Comparison of ENCODE assay signal across 1 cellular context in the genomic region with DNA sequence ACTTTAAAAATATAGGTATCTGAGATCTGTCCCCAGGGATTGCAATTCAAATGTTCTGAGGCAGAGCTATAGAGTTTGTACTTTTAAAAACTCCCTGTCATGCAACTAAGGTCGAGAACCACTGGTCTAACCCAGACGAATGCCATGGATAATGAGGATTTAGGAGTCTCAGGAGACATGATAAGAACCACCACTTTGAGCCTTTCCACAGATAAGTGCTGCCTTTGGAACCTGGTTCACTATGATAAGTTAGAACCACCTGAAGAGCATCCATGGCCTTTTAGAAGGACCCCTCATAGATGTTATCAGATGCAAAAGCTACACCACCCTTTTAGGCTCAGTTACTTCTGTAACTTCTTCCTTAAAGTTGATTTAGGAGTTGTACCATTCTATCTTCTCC.
TF ChIP-seq lines count a peak whose summit lies in the region.

No MANE protein-coding gene starts in this region.

TF ChIP-seq in K562, 482 proteins besides CTCF, POLR2A, EP300 and RAD21 (continued from another document and continues in another):
- TF ChIP-seq, protein P1, sequence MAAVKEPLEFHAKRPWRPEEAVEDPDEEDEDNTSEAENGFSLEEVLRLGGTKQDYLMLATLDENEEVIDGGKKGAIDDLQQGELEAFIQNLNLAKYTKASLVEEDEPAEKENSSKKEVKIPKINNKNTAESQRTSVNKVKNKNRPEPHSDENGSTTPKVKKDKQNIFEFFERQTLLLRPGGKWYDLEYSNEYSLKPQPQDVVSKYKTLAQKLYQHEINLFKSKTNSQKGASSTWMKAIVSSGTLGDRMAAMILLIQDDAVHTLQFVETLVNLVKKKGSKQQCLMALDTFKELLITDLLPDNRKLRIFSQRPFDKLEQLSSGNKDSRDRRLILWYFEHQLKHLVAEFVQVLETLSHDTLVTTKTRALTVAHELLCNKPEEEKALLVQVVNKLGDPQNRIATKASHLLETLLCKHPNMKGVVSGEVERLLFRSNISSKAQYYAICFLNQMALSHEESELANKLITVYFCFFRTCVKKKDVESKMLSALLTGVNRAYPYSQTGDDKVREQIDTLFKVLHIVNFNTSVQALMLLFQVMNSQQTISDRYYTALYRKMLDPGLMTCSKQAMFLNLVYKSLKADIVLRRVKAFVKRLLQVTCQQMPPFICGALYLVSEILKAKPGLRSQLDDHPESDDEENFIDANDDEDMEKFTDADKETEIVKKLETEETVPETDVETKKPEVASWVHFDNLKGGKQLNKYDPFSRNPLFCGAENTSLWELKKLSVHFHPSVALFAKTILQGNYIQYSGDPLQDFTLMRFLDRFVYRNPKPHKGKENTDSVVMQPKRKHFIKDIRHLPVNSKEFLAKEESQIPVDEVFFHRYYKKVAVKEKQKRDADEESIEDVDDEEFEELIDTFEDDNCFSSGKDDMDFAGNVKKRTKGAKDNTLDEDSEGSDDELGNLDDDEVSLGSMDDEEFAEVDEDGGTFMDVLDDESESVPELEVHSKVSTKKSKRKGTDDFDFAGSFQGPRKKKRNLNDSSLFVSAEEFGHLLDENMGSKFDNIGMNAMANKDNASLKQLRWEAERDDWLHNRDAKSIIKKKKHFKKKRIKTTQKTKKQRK (IDR thresholded peaks at IDR 0.05; ENCODE audit: borderline replicate concordance, low read depth, low read length) = no peak
- TF ChIP-seq, protein P2, sequence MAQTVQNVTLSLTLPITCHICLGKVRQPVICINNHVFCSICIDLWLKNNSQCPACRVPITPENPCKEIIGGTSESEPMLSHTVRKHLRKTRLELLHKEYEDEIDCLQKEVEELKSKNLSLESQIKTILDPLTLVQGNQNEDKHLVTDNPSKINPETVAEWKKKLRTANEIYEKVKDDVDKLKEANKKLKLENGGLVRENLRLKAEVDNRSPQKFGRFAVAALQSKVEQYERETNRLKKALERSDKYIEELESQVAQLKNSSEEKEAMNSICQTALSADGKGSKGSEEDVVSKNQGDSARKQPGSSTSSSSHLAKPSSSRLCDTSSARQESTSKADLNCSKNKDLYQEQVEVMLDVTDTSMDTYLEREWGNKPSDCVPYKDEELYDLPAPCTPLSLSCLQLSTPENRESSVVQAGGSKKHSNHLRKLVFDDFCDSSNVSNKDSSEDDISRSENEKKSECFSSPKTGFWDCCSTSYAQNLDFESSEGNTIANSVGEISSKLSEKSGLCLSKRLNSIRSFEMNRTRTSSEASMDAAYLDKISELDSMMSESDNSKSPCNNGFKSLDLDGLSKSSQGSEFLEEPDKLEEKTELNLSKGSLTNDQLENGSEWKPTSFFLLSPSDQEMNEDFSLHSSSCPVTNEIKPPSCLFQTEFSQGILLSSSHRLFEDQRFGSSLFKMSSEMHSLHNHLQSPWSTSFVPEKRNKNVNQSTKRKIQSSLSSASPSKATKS (CRISPR knock-in tag; IDR thresholded peaks at IDR 0.05) = no peak
- TF ChIP-seq NFE2L1 (tag; IDR thresholded peaks at IDR 0.05; ENCODE audit: borderline replicate concordance, low read depth) (no peak), KLF13 (tag; IDR thresholded peaks at IDR 0.05; ENCODE audit: borderline replicate concordance, low read depth) (no peak), RB1 (IDR thresholded peaks at IDR 0.05; ENCODE audit: low read depth) (no peak), JUND (IDR thresholded peaks at IDR 0.05; ENCODE audit: borderline replicate concordance, low read depth, low read length) (peak; percentile 53; the same call in 1 of the 2 replicates), JUND (tag; IDR thresholded peaks at IDR 0.05; ENCODE audit: borderline replicate concordance, low read depth, low read length) (peak; percentile 58; the same call in 1 of the 3 replicates), NCOA4 (IDR thresholded peaks at IDR 0.05; ENCODE audit: partially characterized antibody) (no peak), POLR3A (IDR thresholded peaks at IDR 0.05; ENCODE audit: borderline replicate concordance, extremely low read depth, insufficient read depth, insufficient read length) (no peak), ZNF253 (CRISPR knock-in tag; conservative IDR thresholded peaks at IDR 0.05) (no peak), SAFB (IDR thresholded peaks at IDR 0.05; ENCODE audit: borderline replicate concordance, low read depth, low read length) (no peak), NELFE (IDR thresholded peaks at IDR 0.05; ENCODE audit: insufficient read depth, insufficient read length) (no peak), ZNF24 (IDR thresholded peaks at IDR 0.05) (no peak), NCOA1 (IDR thresholded peaks at IDR 0.05; ENCODE audit: low read depth) (peak; percentile 64; the same call in 1 of the 2 replicates), ZNF282 (CRISPR knock-in tag; IDR thresholded peaks at IDR 0.05) (no peak), MGA (IDR thresholded peaks at IDR 0.05) (no peak), ZKSCAN3 (CRISPR knock-in tag; IDR thresholded peaks at IDR 0.05) (no peak), ZNF174 (CRISPR knock-in tag; IDR thresholded peaks at IDR 0.05) (no peak), ZNF408 (CRISPR knock-in tag; IDR thresholded peaks at IDR 0.05; ENCODE audit: low read depth) (no peak), MTA1 (IDR thresholded peaks at IDR 0.05; ENCODE audit: borderline replicate concordance) (peak; percentile 78; the same call in 1 of the 2 replicates), ZNF780A (CRISPR knock-in tag; IDR thresholded peaks at IDR 0.05) (no peak), ZFP1 (CRISPR knock-in tag; IDR thresholded peaks at IDR 0.05) (no peak), ZNF445 (CRISPR knock-in tag; IDR thresholded peaks at IDR 0.05; ENCODE audit: low read depth) (no peak)
- TF ChIP-seq, protein P3, sequence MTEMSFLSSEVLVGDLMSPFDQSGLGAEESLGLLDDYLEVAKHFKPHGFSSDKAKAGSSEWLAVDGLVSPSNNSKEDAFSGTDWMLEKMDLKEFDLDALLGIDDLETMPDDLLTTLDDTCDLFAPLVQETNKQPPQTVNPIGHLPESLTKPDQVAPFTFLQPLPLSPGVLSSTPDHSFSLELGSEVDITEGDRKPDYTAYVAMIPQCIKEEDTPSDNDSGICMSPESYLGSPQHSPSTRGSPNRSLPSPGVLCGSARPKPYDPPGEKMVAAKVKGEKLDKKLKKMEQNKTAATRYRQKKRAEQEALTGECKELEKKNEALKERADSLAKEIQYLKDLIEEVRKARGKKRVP (CRISPR knock-in tag; IDR thresholded peaks at IDR 0.05) = no peak
- TF ChIP-seq, protein P4, sequence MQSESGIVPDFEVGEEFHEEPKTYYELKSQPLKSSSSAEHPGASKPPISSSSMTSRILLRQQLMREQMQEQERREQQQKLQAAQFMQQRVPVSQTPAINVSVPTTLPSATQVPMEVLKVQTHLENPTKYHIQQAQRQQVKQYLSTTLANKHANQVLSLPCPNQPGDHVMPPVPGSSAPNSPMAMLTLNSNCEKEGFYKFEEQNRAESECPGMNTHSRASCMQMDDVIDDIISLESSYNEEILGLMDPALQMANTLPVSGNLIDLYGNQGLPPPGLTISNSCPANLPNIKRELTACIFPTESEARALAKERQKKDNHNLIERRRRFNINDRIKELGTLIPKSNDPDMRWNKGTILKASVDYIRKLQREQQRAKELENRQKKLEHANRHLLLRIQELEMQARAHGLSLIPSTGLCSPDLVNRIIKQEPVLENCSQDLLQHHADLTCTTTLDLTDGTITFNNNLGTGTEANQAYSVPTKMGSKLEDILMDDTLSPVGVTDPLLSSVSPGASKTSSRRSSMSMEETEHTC (IDR thresholded peaks at IDR 0.05) = no peak; the same call in 1 of the 2 replicates
- TF ChIP-seq, protein P5, sequence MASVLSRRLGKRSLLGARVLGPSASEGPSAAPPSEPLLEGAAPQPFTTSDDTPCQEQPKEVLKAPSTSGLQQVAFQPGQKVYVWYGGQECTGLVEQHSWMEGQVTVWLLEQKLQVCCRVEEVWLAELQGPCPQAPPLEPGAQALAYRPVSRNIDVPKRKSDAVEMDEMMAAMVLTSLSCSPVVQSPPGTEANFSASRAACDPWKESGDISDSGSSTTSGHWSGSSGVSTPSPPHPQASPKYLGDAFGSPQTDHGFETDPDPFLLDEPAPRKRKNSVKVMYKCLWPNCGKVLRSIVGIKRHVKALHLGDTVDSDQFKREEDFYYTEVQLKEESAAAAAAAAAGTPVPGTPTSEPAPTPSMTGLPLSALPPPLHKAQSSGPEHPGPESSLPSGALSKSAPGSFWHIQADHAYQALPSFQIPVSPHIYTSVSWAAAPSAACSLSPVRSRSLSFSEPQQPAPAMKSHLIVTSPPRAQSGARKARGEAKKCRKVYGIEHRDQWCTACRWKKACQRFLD (CRISPR knock-in tag; IDR thresholded peaks at IDR 0.05) = no peak
- TF ChIP-seq, protein P6, sequence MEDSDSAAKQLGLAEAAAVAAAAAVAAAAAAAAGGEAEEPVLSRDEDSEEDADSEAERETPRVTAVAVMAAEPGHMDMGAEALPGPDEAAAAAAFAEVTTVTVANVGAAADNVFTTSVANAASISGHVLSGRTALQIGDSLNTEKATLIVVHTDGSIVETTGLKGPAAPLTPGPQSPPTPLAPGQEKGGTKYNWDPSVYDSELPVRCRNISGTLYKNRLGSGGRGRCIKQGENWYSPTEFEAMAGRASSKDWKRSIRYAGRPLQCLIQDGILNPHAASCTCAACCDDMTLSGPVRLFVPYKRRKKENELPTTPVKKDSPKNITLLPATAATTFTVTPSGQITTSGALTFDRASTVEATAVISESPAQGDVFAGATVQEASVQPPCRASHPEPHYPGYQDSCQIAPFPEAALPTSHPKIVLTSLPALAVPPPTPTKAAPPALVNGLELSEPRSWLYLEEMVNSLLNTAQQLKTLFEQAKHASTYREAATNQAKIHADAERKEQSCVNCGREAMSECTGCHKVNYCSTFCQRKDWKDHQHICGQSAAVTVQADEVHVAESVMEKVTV (CRISPR knock-in tag; IDR thresholded peaks at IDR 0.05) = no peak
- TF ChIP-seq, protein P7, sequence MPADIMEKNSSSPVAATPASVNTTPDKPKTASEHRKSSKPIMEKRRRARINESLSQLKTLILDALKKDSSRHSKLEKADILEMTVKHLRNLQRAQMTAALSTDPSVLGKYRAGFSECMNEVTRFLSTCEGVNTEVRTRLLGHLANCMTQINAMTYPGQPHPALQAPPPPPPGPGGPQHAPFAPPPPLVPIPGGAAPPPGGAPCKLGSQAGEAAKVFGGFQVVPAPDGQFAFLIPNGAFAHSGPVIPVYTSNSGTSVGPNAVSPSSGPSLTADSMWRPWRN (IDR thresholded peaks at IDR 0.05; ENCODE audit: low read depth) = peak; percentile 55; the same call in 1 of the 2 replicates
